8 cellular contexts compared by ENCODE assay signal in the genomic region with DNA sequence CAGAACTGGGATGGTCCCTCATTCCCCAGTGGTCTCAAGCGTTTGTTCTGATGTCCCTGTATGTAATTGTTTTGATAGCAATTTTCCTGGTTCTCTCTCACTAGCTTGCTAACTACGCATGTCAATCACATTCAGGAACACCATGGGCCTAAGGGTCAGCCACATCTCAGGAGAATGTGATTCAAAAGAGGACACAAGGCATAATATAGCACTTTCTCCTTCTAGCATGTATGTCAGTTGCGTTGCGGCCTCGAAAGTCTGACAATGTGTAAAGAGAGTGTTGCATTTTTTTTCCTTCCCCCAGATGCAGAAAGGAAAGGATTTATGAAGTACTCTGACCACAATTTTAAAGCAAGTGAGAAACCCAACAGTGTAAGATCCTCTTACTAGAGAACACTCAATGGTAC. TPM values are rescaled to one million over a fixed set of nuclear protein-coding genes. Genes with fewer than 3 reads are reported as not detected.
DNase-seq lines count a peak whose midpoint lies in the region; ATAC-seq and TF ChIP-seq lines count a peak whose summit lies in the region.

No MANE protein-coding gene starts in this region.

- peaks cover 17% of the 10 kb centered on the region for H3K27me3 Mint-ChIP-seq in WTC11 (ENCODE audit: low read depth)

- no peak for ATAC-seq in Right ventricle myocardium superior (ENCODE audit: poor library complexity)
- ATAC-seq in WTC11: no peak

- no peaks in the 10 kb centered on the region for H3K36me3 ChIP-seq in cardiac muscle cell
- no peaks in the 10 kb centered on the region for H3K36me3 ChIP-seq in skeletal muscle satellite cell (ENCODE audit: insufficient read depth, low read length)

- H3K4me2 ChIP-seq in skeletal muscle satellite cell (ENCODE audit: low read length): peak overlapping the region; percentile 98

- H3K4me3 ChIP-seq in cardiac muscle cell (peak overlapping the region; percentile 38), foreskin fibroblast (ENCODE audit: low read depth in 1 of 2, low read length in 2 of 2) (peak overlapping the region; percentile 58 to 62), skeletal muscle satellite cell (ENCODE audit: low read length) (peak overlapping the region; percentile 82)

- H3K4me1 ChIP-seq in cardiac muscle cell (ENCODE audit: low read depth) (peaks cover 6% of the 10 kb centered on the region), skeletal muscle satellite cell (ENCODE audit: control insufficient read depth, insufficient read depth, low read length) (peaks cover 14% of the 10 kb centered on the region)

- DNase-seq in cardiac muscle cell (ENCODE audit: low read depth in 1 of 2, low spot score in 1 of 2) (no peak), Right ventricle myocardium superior (no peak), WTC11 (ENCODE audit: low spot score) (no peak), foreskin fibroblast (no peak), NCI-H446 (lab: John Stamatoyannopoulos, UW) (no peak), T-helper 9 cell (no peak)
- no peak for DNase-seq in activated effector memory CD4-positive, alpha-beta T cell treated with anti-CD3 and anti-CD28 coated beads, Interleukin-2, amount 50 U/mL, for 16 hours

- no peaks in the 10 kb centered on the region for H3K9me3 Mint-ChIP-seq in WTC11

- POLR2A ChIA-PET in WTC11 (lab: Charles Lee): interaction anchor here (0.6 to 2.3 kb wide), 4 partner anchors 32 to 145 kb away, joined by 3 to 25 read pairs (median 4); a partner anchor contains a TSS

- H3K4me1 Mint-ChIP-seq in WTC11: peaks cover 24% of the 10 kb centered on the region

- H3K9me3 ChIP-seq in cardiac muscle cell (ENCODE audit: low read depth) (no peaks in the 10 kb centered on the region), skeletal muscle satellite cell (replicated peaks; ENCODE audit: low read length) (no peaks in the 10 kb centered on the region)

- H3K27me3 ChIP-seq in cardiac muscle cell: no peaks in the 10 kb centered on the region
- H3K27me3 ChIP-seq in skeletal muscle satellite cell (ENCODE audit: control insufficient read depth, insufficient read depth, low read length): no peaks in the 10 kb centered on the region

- H3K9ac ChIP-seq in skeletal muscle satellite cell (ENCODE audit: low read depth, low read length): peak overlapping the region; percentile 93

- H3K4me3 Mint-ChIP-seq in WTC11: peak overlapping the region; percentile 83

- H3K27ac Mint-ChIP-seq in WTC11: peak overlapping the region; percentile 95

- CTCF ChIA-PET in WTC11 (lab: Charles Lee): interaction anchor here (0.6 kb wide), 1 partner anchor 64 kb away, joined by 4 read pairs; no protein-coding TSS in a partner anchor

- H3K27ac ChIP-seq in cardiac muscle cell: peak overlapping the region; percentile 95

- no peaks in the 10 kb centered on the region for H3K36me3 Mint-ChIP-seq in WTC11

- no peak for TF ChIP-seq CTCF in cardiac muscle cell (IDR thresholded peaks at IDR 0.05; ENCODE audit: low read depth, low read length)
- no peak for TF ChIP-seq CTCF in WTC11 (IDR thresholded peaks at IDR 0.05)
- TF ChIP-seq CTCF in foreskin fibroblast (IDR thresholded peaks at IDR 0.05; ENCODE audit: low read depth, low read length): no peak

- intact Hi-C loops in Right ventricle myocardium superior (cut with DNase I): loop anchor here (2.0 to 10.0 kb wide), 2 partner anchors 32 to 152 kb away; a partner anchor contains a TSS

TF ChIP-seq in WTC11, 78 proteins besides CTCF, POLR2A, EP300 and RAD21 (continues in another document):
- TF ChIP-seq, protein P1, sequence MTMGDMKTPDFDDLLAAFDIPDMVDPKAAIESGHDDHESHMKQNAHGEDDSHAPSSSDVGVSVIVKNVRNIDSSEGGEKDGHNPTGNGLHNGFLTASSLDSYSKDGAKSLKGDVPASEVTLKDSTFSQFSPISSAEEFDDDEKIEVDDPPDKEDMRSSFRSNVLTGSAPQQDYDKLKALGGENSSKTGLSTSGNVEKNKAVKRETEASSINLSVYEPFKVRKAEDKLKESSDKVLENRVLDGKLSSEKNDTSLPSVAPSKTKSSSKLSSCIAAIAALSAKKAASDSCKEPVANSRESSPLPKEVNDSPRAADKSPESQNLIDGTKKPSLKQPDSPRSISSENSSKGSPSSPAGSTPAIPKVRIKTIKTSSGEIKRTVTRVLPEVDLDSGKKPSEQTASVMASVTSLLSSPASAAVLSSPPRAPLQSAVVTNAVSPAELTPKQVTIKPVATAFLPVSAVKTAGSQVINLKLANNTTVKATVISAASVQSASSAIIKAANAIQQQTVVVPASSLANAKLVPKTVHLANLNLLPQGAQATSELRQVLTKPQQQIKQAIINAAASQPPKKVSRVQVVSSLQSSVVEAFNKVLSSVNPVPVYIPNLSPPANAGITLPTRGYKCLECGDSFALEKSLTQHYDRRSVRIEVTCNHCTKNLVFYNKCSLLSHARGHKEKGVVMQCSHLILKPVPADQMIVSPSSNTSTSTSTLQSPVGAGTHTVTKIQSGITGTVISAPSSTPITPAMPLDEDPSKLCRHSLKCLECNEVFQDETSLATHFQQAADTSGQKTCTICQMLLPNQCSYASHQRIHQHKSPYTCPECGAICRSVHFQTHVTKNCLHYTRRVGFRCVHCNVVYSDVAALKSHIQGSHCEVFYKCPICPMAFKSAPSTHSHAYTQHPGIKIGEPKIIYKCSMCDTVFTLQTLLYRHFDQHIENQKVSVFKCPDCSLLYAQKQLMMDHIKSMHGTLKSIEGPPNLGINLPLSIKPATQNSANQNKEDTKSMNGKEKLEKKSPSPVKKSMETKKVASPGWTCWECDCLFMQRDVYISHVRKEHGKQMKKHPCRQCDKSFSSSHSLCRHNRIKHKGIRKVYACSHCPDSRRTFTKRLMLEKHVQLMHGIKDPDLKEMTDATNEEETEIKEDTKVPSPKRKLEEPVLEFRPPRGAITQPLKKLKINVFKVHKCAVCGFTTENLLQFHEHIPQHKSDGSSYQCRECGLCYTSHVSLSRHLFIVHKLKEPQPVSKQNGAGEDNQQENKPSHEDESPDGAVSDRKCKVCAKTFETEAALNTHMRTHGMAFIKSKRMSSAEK (CRISPR knock-in tag; IDR thresholded peaks at IDR 0.05; ENCODE audit: borderline replicate concordance): no peak
- TF ChIP-seq, protein P2, sequence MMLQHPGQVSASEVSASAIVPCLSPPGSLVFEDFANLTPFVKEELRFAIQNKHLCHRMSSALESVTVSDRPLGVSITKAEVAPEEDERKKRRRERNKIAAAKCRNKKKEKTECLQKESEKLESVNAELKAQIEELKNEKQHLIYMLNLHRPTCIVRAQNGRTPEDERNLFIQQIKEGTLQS (CRISPR knock-in tag; conservative IDR thresholded peaks at IDR 0.05): no peak
- TF ChIP-seq ZNF121 (CRISPR knock-in tag; IDR thresholded peaks at IDR 0.05): no peak
- TF ChIP-seq NFYB (CRISPR knock-in tag; conservative IDR thresholded peaks at IDR 0.05; ENCODE audit: low read depth): no peak
- TF ChIP-seq ZNF317 (CRISPR knock-in tag; IDR thresholded peaks at IDR 0.05; ENCODE audit: borderline replicate concordance, low read depth): no peak
- no peak for TF ChIP-seq RORB (CRISPR knock-in tag; IDR thresholded peaks at IDR 0.05)
- no peak for TF ChIP-seq ZNF232 (CRISPR knock-in tag; IDR thresholded peaks at IDR 0.05)
- TF ChIP-seq HMGA2 (CRISPR knock-in tag; IDR thresholded peaks at IDR 0.05): no peak
- TF ChIP-seq, protein P3, sequence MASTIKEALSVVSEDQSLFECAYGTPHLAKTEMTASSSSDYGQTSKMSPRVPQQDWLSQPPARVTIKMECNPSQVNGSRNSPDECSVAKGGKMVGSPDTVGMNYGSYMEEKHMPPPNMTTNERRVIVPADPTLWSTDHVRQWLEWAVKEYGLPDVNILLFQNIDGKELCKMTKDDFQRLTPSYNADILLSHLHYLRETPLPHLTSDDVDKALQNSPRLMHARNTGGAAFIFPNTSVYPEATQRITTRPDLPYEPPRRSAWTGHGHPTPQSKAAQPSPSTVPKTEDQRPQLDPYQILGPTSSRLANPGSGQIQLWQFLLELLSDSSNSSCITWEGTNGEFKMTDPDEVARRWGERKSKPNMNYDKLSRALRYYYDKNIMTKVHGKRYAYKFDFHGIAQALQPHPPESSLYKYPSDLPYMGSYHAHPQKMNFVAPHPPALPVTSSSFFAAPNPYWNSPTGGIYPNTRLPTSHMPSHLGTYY (CRISPR knock-in tag; IDR thresholded peaks at IDR 0.05): no peak
- TF ChIP-seq, protein P4, sequence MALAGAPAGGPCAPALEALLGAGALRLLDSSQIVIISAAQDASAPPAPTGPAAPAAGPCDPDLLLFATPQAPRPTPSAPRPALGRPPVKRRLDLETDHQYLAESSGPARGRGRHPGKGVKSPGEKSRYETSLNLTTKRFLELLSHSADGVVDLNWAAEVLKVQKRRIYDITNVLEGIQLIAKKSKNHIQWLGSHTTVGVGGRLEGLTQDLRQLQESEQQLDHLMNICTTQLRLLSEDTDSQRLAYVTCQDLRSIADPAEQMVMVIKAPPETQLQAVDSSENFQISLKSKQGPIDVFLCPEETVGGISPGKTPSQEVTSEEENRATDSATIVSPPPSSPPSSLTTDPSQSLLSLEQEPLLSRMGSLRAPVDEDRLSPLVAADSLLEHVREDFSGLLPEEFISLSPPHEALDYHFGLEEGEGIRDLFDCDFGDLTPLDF (CRISPR knock-in tag; IDR thresholded peaks at IDR 0.05): no peak
- no peak for TF ChIP-seq TCF7 (CRISPR knock-in tag; IDR thresholded peaks at IDR 0.05; ENCODE audit: low read depth)
- no peak for TF ChIP-seq SMAD4 (CRISPR knock-in tag; IDR thresholded peaks at IDR 0.05)
- TF ChIP-seq, protein P5, sequence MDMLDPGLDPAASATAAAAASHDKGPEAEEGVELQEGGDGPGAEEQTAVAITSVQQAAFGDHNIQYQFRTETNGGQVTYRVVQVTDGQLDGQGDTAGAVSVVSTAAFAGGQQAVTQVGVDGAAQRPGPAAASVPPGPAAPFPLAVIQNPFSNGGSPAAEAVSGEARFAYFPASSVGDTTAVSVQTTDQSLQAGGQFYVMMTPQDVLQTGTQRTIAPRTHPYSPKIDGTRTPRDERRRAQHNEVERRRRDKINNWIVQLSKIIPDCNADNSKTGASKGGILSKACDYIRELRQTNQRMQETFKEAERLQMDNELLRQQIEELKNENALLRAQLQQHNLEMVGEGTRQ (CRISPR knock-in tag; IDR thresholded peaks at IDR 0.05): no peak

RNA-seq across cellular contexts. Expression of a gene that starts 32.0 kb away (rescaled TPM):
- total RNA-seq in cardiac muscle cell (135 and 137 TPM in 2 replicates), Right ventricle myocardium superior (32.9 TPM), WTC11 (2021) (73.2 to 92.9 TPM (median 81.3 TPM) in 3 replicates)
- 42.6 and 58.4 TPM in 2 replicates for polyA plus RNA-seq in cardiac muscle cell
- 31.5 and 40.8 TPM in 2 replicates for total RNA-seq in skeletal muscle satellite cell (2012; rRNA removed)
